In genomic region chr3:56800373-56801150, GRCh38 we compare ENCODE assay signal across 8 cellular contexts. TPM values are rescaled to one million over a fixed set of nuclear protein-coding genes. Genes with fewer than 3 reads are reported as not detected.
A peak's percentile ranks its signal among the peaks of the same experiment; 100 is the strongest.
DNase-seq lines count a peak whose midpoint lies in the region; ATAC-seq, FAIRE-seq and TF ChIP-seq lines count a peak whose summit lies in the region.

No MANE protein-coding gene starts in this region.

- 84% methylated on average over 15 of the region's 15 CpGs; no CpG with 5 or more reads in 1 of the 2 experiments for WGBS in H1 (ENCODE audit: extremely low coverage in 1 of 2, insufficient coverage in 1 of 2, insufficient read length in 1 of 2, insufficient replicate concordance in 2 of 2, low coverage in 1 of 2, low lambda C conversion rate in 2 of 2, missing lambda C conversion rate in 1 of 2), 2 experiments

- no peak overlapping the region for H2BK20ac ChIP-seq in H1 (ENCODE audit: low read length)

- H2BK12ac ChIP-seq in H1 (ENCODE audit: low read depth, low read length): no peak overlapping the region

- no peak overlapping the region for H2BK5ac ChIP-seq in H1 (ENCODE audit: low read depth, low read length)

- no peaks in the 10 kb centered on the region for H3K79me1 ChIP-seq in H1 (ENCODE audit: low read depth, low read length)

- peaks cover 0 to 4% (median 4%) of the 10 kb centered on the region in 3 donors for H3K27me3 Mint-ChIP-seq in CD14-positive monocyte (ENCODE audit: low read depth in 3 of 3)
- H3K27me3 Mint-ChIP-seq in activated CD4-positive, alpha-beta memory T cell treated with anti-CD3 and anti-CD28 coated beads, Interleukin-2, amount 10 ng/mL, durations not matched to agents 7 days and 5 days: no peaks in the 10 kb centered on the region
- H3K27me3 Mint-ChIP-seq in nephron progenitor cell (ENCODE audit: low read depth, poor library complexity): peaks cover 24% of the 10 kb centered on the region

- POLR2A ChIA-PET in activated CD4-positive, alpha-beta memory T cell treated with anti-CD3 and anti-CD28 coated beads, Interleukin-2, amount 10 ng/mL, durations not matched to agents 7 days and 5 days (lab: Charles Lee): interaction anchor here (0.8 to 9.7 kb wide), 36 partner anchors 10 to 892 kb away, joined by 3 to 168 read pairs (median 6); partner anchors contain the start of genes CCDC66, DENND6A and TASOR
- POLR2A ChIA-PET in H1 (lab: Charles Lee; ENCODE audit: partially characterized antibody): interaction anchor here (1.0 to 2.1 kb wide), 3 partner anchors 10 to 187 kb away, joined by 4 to 8 read pairs (median 4); partner anchors contain the start of gene TASOR

- H3K4me1 ChIP-seq in H1 (replicated peaks in 1 of 4; ENCODE audit: control insufficient read depth in 3 of 4, insufficient read depth in 4 of 4, low read length in 3 of 4): peaks cover 0 to 9% (median 3%) of the 10 kb centered on the region in 4 experiments; a peak in 4 of 7 replicates

- FAIRE-seq in H1 (lab: Jason Lieb, UNC): no peak

- no peak overlapping the region for H3K27ac ChIP-seq in H1 (ENCODE audit: low read depth, low read length)

- CTCF ChIA-PET in activated CD4-positive, alpha-beta memory T cell treated with anti-CD3 and anti-CD28 coated beads, Interleukin-2, amount 10 ng/mL, durations not matched to agents 7 days and 5 days (lab: Charles Lee): interaction anchor here (0.6 to 7.9 kb wide), 34 partner anchors 11 to 242 kb away, joined by 3 to 247 read pairs (median 9); no protein-coding TSS in a partner anchor
- CTCF ChIA-PET in H1 (lab: Charles Lee; ENCODE audit: partially characterized antibody): interaction anchor here (0.6 to 9.8 kb wide), 40 partner anchors 11 to 1960 kb away, joined by 3 to 92 read pairs (median 4); no protein-coding TSS in a partner anchor

- TF ChIP-seq CTCF in CD14-positive monocyte (IDR thresholded peaks at IDR 0.05) (no peak), H1 (IDR thresholded peaks at IDR 0.05; ENCODE audit: control extremely low read depth in 1 of 3, insufficient read depth in 1 of 3, low read depth in 1 of 3, low read length in 3 of 3) (no peak), nephron progenitor cell (IDR thresholded peaks at IDR 0.05) (no peak)

- H3K23me2 ChIP-seq in H1 (ENCODE audit: low read depth, low read length): peaks cover 7% of the 10 kb centered on the region

- H3K14ac ChIP-seq in H1 (ENCODE audit: insufficient read length): no peak overlapping the region

- no peak overlapping the region for H3K9ac ChIP-seq in H1 (replicated peaks in 1 of 4; ENCODE audit: extremely low read depth in 1 of 4, low read depth in 3 of 4, low read length in 3 of 4)

- H3K56ac ChIP-seq in H1 (replicated peaks; ENCODE audit: insufficient read length, low read depth, low read length): no peak overlapping the region

- TF ChIP-seq RAD21 in H1 (IDR thresholded peaks at IDR 0.05 in 1 of 2, conservative IDR thresholded peaks at IDR 0.05 in 1 of 2; ENCODE audit: low read depth in 2 of 2, low read length in 2 of 2): no peak

- H3K27me3 ChIP-seq in H1 (replicated peaks in 1 of 4; ENCODE audit: control insufficient read depth in 3 of 4, extremely low read depth in 1 of 4, insufficient read depth in 3 of 4, low read length in 3 of 4): peaks cover 0 to 11% (median 7%) of the 10 kb centered on the region in 4 experiments; a peak in 3 of 7 replicates

- no peaks in the 10 kb centered on the region for H3K36me3 ChIP-seq in H1 (ENCODE audit: control insufficient read depth in 2 of 4, insufficient read depth in 4 of 4, low read length in 3 of 4)

- peaks cover 0 to 4% of the 10 kb centered on the region in 2 experiments for H4K20me1 ChIP-seq in H1 (replicated peaks in 1 of 2; ENCODE audit: control insufficient read depth in 1 of 2, insufficient read depth in 2 of 2, low read length in 2 of 2)

- H3K27ac Mint-ChIP-seq in CD14-positive monocyte (peak overlapping the region in 6 of 7 donors; percentile 7 to 92 (median 72)), nephron progenitor cell (no peak overlapping the region)
- H3K27ac Mint-ChIP-seq in activated CD4-positive, alpha-beta memory T cell treated with anti-CD3 and anti-CD28 coated beads, Interleukin-2, amount 10 ng/mL, durations not matched to agents 7 days and 5 days: peak overlapping the region; percentile 76

- no peak overlapping the region for H2AFZ ChIP-seq in H1 (ENCODE audit: low read length)

- no peak overlapping the region for H3K4ac ChIP-seq in H1 (replicated peaks; ENCODE audit: insufficient read length, low read depth, low read length)

- no peak overlapping the region for H3K18ac ChIP-seq in H1 (ENCODE audit: extremely low read depth, low read length)

- DNase-seq in CD14-positive monocyte (ENCODE audit: low spot score): no peak
- peak; percentile 73 for DNase-seq in activated CD4-positive, alpha-beta memory T cell treated with anti-CD3 and anti-CD28 coated beads, Interleukin-2, amount 10 ng/mL, durations not matched to agents 7 days and 5 days
- no peak for DNase-seq in H1 (ENCODE audit: low read depth in 1 of 2, low spot score in 2 of 2)
- no peak for DNase-seq in nephron progenitor cell
- DNase-seq in superior temporal gyrus (ENCODE audit: extremely low spot score): peak; percentile 77
- DNase-seq in AG20443 (ENCODE audit: low spot score): no peak

- H2AK5ac ChIP-seq in H1 (ENCODE audit: low read depth, low read length): no peak overlapping the region

- H4K8ac ChIP-seq in H1 (ENCODE audit: extremely low read depth, insufficient read depth, low read length): no peak overlapping the region

- peak overlapping the region in 2 of 4 experiments; percentile 72 to 79; a peak in 3 of 8 replicates for H3K4me3 ChIP-seq in H1 (ENCODE audit: extremely low read depth in 1 of 4, insufficient read depth in 2 of 4, low read depth in 3 of 4, low read length in 4 of 4)

- no peaks in the 10 kb centered on the region for H3K9me3 ChIP-seq in H1 (ENCODE audit: insufficient read depth in 2 of 2, low read depth in 1 of 2, low read length in 1 of 2)

- no peak overlapping the region for H3K23ac ChIP-seq in H1 (ENCODE audit: insufficient read length)

- H3K9me3 Mint-ChIP-seq in CD14-positive monocyte (peaks cover 0 to 2% (median 0%) of the 10 kb centered on the region in 7 donors), nephron progenitor cell (no peaks in the 10 kb centered on the region)
- H3K9me3 Mint-ChIP-seq in activated CD4-positive, alpha-beta memory T cell treated with anti-CD3 and anti-CD28 coated beads, Interleukin-2, amount 10 ng/mL, durations not matched to agents 7 days and 5 days: no peaks in the 10 kb centered on the region

- no peak for TF ChIP-seq POLR2A in H1 (IDR thresholded peaks at IDR 0.05; ENCODE audit: control extremely low read depth in 1 of 2, low read depth in 2 of 2, low read length in 2 of 2)

- no peaks in the 10 kb centered on the region for H3K79me2 ChIP-seq in H1 (ENCODE audit: control insufficient read depth in 1 of 2, insufficient read depth in 2 of 2, low read length in 2 of 2)

- no peak overlapping the region for H2BK120ac ChIP-seq in H1 (replicated peaks; ENCODE audit: low read depth, low read length)

- intact Hi-C loops in CD14-positive monocyte (cut with micrococcal nuclease): loop anchor here (2.0 to 10.0 kb wide), 6 partner anchors 48 to 246 kb away; partner anchors contain the start of genes CCDC66 (in 1 of the 2) and TASOR (in 1 of the 2)

- H2BK15ac ChIP-seq in H1 (ENCODE audit: low read length): no peak overlapping the region

- H4K91ac ChIP-seq in H1 (replicated peaks; ENCODE audit: insufficient read length, low read length): no peak overlapping the region

- peak; percentile 32 for ATAC-seq in HG03175 (IDR thresholded peaks at IDR 0.05; ENCODE audit: unreplicated experiment)
- no peak for ATAC-seq in GM19023 (IDR thresholded peaks at IDR 0.05; ENCODE audit: unreplicated experiment)

- no peak overlapping the region for H4K5ac ChIP-seq in H1 (ENCODE audit: insufficient read length, low read depth, low read length)

- peak overlapping the region; percentile 94 to 96; a peak in 2 of 4 replicates for H3K4me2 ChIP-seq in H1 (ENCODE audit: insufficient read depth in 1 of 2, low read depth in 2 of 2, low read length in 2 of 2)

- H3K36me3 Mint-ChIP-seq in CD14-positive monocyte (peaks cover 6 to 22% of the 10 kb centered on the region in 2 donors), nephron progenitor cell (ENCODE audit: low read depth) (no peaks in the 10 kb centered on the region)
- peaks cover 27% of the 10 kb centered on the region for H3K36me3 Mint-ChIP-seq in activated CD4-positive, alpha-beta memory T cell treated with anti-CD3 and anti-CD28 coated beads, Interleukin-2, amount 10 ng/mL, durations not matched to agents 7 days and 5 days (ENCODE audit: low read depth)

- peak overlapping the region; percentile 99 to 100 for H3K4me3 Mint-ChIP-seq in CD14-positive monocyte
- H3K4me3 Mint-ChIP-seq in activated CD4-positive, alpha-beta memory T cell treated with anti-CD3 and anti-CD28 coated beads, Interleukin-2, amount 10 ng/mL, durations not matched to agents 7 days and 5 days: peak overlapping the region; percentile 90
- peak overlapping the region; percentile 92 for H3K4me3 Mint-ChIP-seq in nephron progenitor cell

- peaks cover 51% of the 10 kb centered on the region for H3K4me1 Mint-ChIP-seq in CD14-positive monocyte
- H3K4me1 Mint-ChIP-seq in activated CD4-positive, alpha-beta memory T cell treated with anti-CD3 and anti-CD28 coated beads, Interleukin-2, amount 10 ng/mL, durations not matched to agents 7 days and 5 days: peaks cover 60% of the 10 kb centered on the region
- H3K4me1 Mint-ChIP-seq in nephron progenitor cell: peaks cover 42% of the 10 kb centered on the region

- TF ChIP-seq EP300 in H1 (IDR thresholded peaks at IDR 0.05; ENCODE audit: borderline replicate concordance in 1 of 2, low read depth in 2 of 2, low read length in 2 of 2): no peak

TF ChIP-seq in H1, 55 proteins besides CTCF, POLR2A, EP300 and RAD21 (continues in another document):
- TF ChIP-seq POLR2AphosphoS5 (IDR thresholded peaks at IDR 0.05; ENCODE audit: low read depth, low read length) (no peak), PHF8 (conservative IDR thresholded peaks at IDR 0.05; ENCODE audit: low read depth, low read length) (no peak), SP4 (IDR thresholded peaks at IDR 0.05; ENCODE audit: low read length) (no peak), CHD2 (IDR thresholded peaks at IDR 0.05; ENCODE audit: low read length) (no peak), RXRA (IDR thresholded peaks at IDR 0.05; ENCODE audit: insufficient read depth, low read depth, low read length) (no peak)

RNA-seq across cellular contexts. Expression of gene ARHGEF3, which starts 1.2 kb away (rescaled TPM):
- polyA plus RNA-seq in CD14-positive monocyte (10 to 100 TPM; 22.6 to 29.5 TPM), H1 (2011; rRNA removed) (2.8 and 4.1 TPM in 2 replicates)
- total RNA-seq in activated CD4-positive, alpha-beta memory T cell treated with anti-CD3 and anti-CD28 coated beads, Interleukin-2, amount 10 ng/mL, durations not matched to agents 7 days and 5 days: 10 to 100 TPM; 71.3 TPM
- total RNA-seq in H1 (2021; fragmentation: NEBNext Ultra II Directional; extraction: Animal tissue kit (Norgen Biotek cat#: 25700)): 6.0 and 7.7 TPM in 2 replicates
- polyA plus RNA-seq in H1 (2011; cell fraction: cytosol; rRNA removed): 3.6 TPM
- 8.0 TPM for polyA plus RNA-seq in H1 (2011; cell fraction: nucleus; rRNA removed)
- 2.8 to 4.9 TPM (median 3.6 TPM) in 4 replicates for polyA plus RNA-seq in H1 (2012, experiment 1 of 2)
- polyA plus RNA-seq in H1 (2012, experiment 2 of 2): 0.22 TPM
- polyA plus RNA-seq in H1 (2013, experiment 1 of 2): 4.0 TPM
- 4.4 TPM for polyA plus RNA-seq in H1 (2013, experiment 2 of 2)
- 5.9 and 6.0 TPM in 2 replicates for polyA minus RNA-seq in H1 (2011; rRNA and poly(A)+ RNA removed)
- polyA minus RNA-seq in H1 (2011; cell fraction: cytosol; rRNA and poly(A)+ RNA removed): 3.7 TPM
- polyA minus RNA-seq in H1 (2011; cell fraction: nucleus; rRNA and poly(A)+ RNA removed): 13.7 TPM

Comparison
In these comparisons a context has a peak if more than half of its experiments do, and no peak if none do; other contexts are left out.
1. DNase-seq: peak in activated CD4-positive, alpha-beta memory T cell treated with anti-CD3 and anti-CD28 coated beads, Interleukin-2, amount 10 ng/mL, durations not matched to agents 7 days and 5 days (single experiment) and superior temporal gyrus (single experiment); none in CD14-positive monocyte (single experiment), H1 (0 of 2), nephron progenitor cell (single experiment) and AG20443 (single experiment).
2. Peak in every context shown above with its lines, with median percentiles within 50 percentile points of each other: H3K4me3 Mint-ChIP-seq.